In genomic region chr17:47615766-47616424, GRCh38 we compare ENCODE assay signal across 8 cellular contexts. TPM values are rescaled to one million over a fixed set of nuclear protein-coding genes. Genes with fewer than 3 reads are reported as not detected.
A peak's percentile ranks its signal among the peaks of the same experiment; 100 is the strongest.
DNase-seq lines count a peak whose midpoint lies in the region; ATAC-seq and TF ChIP-seq lines count a peak whose summit lies in the region.

No MANE protein-coding gene starts in this region.

- H3K4ac ChIP-seq in IMR-90 (ENCODE audit: low read depth, low read length), result no peak overlapping the region

- CTCF ChIA-PET in IMR-90 (lab: Yijun Ruan, JAX), result interaction anchor here (0.6 to 2.0 kb wide), 6 partner anchors 8 to 394 kb away, joined by 3 to 9 read pairs (median 5); no protein-coding TSS in a partner anchor

- no peak overlapping the region for H3K4me3 Mint-ChIP-seq in natural killer cell

- no peaks in the 10 kb centered on the region for H3K9me3 ChIP-seq in IMR-90 (ENCODE audit: control insufficient read depth, insufficient read depth, low read length)
- no peaks in the 10 kb centered on the region for H3K9me3 ChIP-seq in RWPE2 (ENCODE audit: severe bottlenecking)

- peaks cover 25% of the 10 kb centered on the region for H3K36me3 ChIP-seq in IMR-90 (ENCODE audit: control insufficient read depth, insufficient read depth, low read length)
- H3K36me3 ChIP-seq in RWPE2 (ENCODE audit: low read depth), result peaks cover 87% of the 10 kb centered on the region

- no peaks in the 10 kb centered on the region for H4K20me1 ChIP-seq in IMR-90 (ENCODE audit: insufficient read depth, low read length)

- H3K4me1 Mint-ChIP-seq in natural killer cell, result peaks cover 0 to 4% of the 10 kb centered on the region in 2 donors

- no TSS peak for BruUV-seq in IMR-90 (replicated peaks; lab: Mats Ljungman, UMichigan)

- no peak overlapping the region for H3K4me3 ChIP-seq in IMR-90 (ENCODE audit: insufficient read depth, low read depth, low read length)
- no peak overlapping the region for H3K4me3 ChIP-seq in RWPE2 (ENCODE audit: severe bottlenecking)
- H3K4me3 ChIP-seq in epithelial cell of proximal tubule (ENCODE audit: low read depth, low read length), result no peak overlapping the region

- H3K36me3 Mint-ChIP-seq in natural killer cell, result peaks cover 11% of the 10 kb centered on the region

- H4K8ac ChIP-seq in IMR-90 (ENCODE audit: low read depth in 2 of 2, low read length in 2 of 2), result no peak overlapping the region

- 0 out of 3 replicates have a peak overlapping the region, but pooled peaks have one; percentile 15 for H2BK15ac ChIP-seq in IMR-90 (ENCODE audit: low read depth, low read length)

- H3K9me1 ChIP-seq in IMR-90 (ENCODE audit: insufficient read depth, low read length), result peaks cover 6% of the 10 kb centered on the region; the same call in 1 of the 2 replicates

- H3K27ac ChIP-seq in IMR-90 (ENCODE audit: insufficient read depth, low read length) (no peak overlapping the region; the same call in 1 of the 2 replicates), RWPE2 (ENCODE audit: poor library complexity, severe bottlenecking) (no peak overlapping the region)

- intact Hi-C loops in IMR-90 (cut with micrococcal nuclease) (loop anchor here (2.0 to 10.0 kb wide), 5 partner anchors 81 to 441 kb away; partner anchors contain the start of gene NPEPPS), natural killer cell (cut with micrococcal nuclease) (loop anchor here (1.0 to 10.0 kb wide), 3 partner anchors 254 to 671 kb away; no protein-coding TSS in a partner anchor)

- peak; percentile 58 for ATAC-seq in IMR-90 (ENCODE audit: low read depth)
- ATAC-seq in RWPE2 (ENCODE audit: low read depth), result peak; percentile 48; the same call in 1 of the 3 replicates
- peak in 2 of 3 donors; percentile 59 to 67 for ATAC-seq in natural killer cell
- no peak for ATAC-seq in HG02678 (IDR thresholded peaks at IDR 0.05; ENCODE audit: unreplicated experiment)

- no peak overlapping the region for H3K56ac ChIP-seq in IMR-90 (ENCODE audit: extremely low read depth, insufficient read depth, low read length)

- no CpG with 5 or more reads among the region's 8 CpGs for WGBS in IMR-90 (ENCODE audit: extremely low coverage in 2 of 2, insufficient read length in 1 of 2), 2 experiments

- H3K18ac ChIP-seq in IMR-90 (ENCODE audit: low read depth, low read length), result no peak overlapping the region

- H3K27ac Mint-ChIP-seq in natural killer cell, result no peak overlapping the region

- H3K23ac ChIP-seq in IMR-90 (ENCODE audit: low read depth, low read length), result no peak overlapping the region

- dilution Hi-C loops in IMR-90 (cut with HindIII; ENCODE audit: low sequenced_read_pairs, unreplicated experiment), result no loop called here

- peaks cover 17 to 20% of the 10 kb centered on the region in 2 experiments for H3K79me1 ChIP-seq in IMR-90 (ENCODE audit: low read depth in 1 of 2, low read length in 2 of 2)

- peak; percentile 61 for TF ChIP-seq RAD21 in IMR-90 (IDR thresholded peaks at IDR 0.05; ENCODE audit: low read length)

- TF ChIP-seq CTCF in IMR-90 (conservative IDR thresholded peaks at IDR 0.05; ENCODE audit: low read depth, low read length) (peak; percentile 71), RWPE2 (IDR thresholded peaks at IDR 0.05; ENCODE audit: poor library complexity, severe bottlenecking) (peak; percentile 79), epithelial cell of proximal tubule (conservative IDR thresholded peaks at IDR 0.05; ENCODE audit: low read depth, low read length) (peak; percentile 66), natural killer cell (IDR thresholded peaks at IDR 0.05) (peak; percentile 82)

- POLR2A ChIA-PET in IMR-90 (lab: Charles Lee; ENCODE audit: unreplicated experiment), result no interaction called here

- no peak overlapping the region for H4K5ac ChIP-seq in IMR-90 (ENCODE audit: low read depth, low read length)

- no peaks in the 10 kb centered on the region for H3K27me3 ChIP-seq in IMR-90 (ENCODE audit: control insufficient read depth, insufficient read depth, low read length)
- H3K27me3 ChIP-seq in RWPE2 (ENCODE audit: insufficient read depth, poor library complexity, severe bottlenecking), result no peaks in the 10 kb centered on the region

- H3K9me3 Mint-ChIP-seq in natural killer cell, result no peaks in the 10 kb centered on the region

- DNase-seq in DMS53 treated with DMSO at 0.1 percent for 48 hours (lab: John Stamatoyannopoulos, UW; ENCODE audit: unreplicated experiment), result peak; percentile 65
- DNase-seq in IMR-90, result peak; percentile 62
- DNase-seq in RWPE2 (ENCODE audit: low spot score), result no peak
- no peak for DNase-seq in epithelial cell of proximal tubule (ENCODE audit: low read depth)
- no peak for DNase-seq in natural killer cell
- no peak for DNase-seq in activated gamma-delta T cell (lab: John Stamatoyannopoulos, UW)
- no peak for DNase-seq in activated T-cell treated with anti-CD3 and anti-CD28 coated beads for 4 hours

- H2AK5ac ChIP-seq in IMR-90 (ENCODE audit: low read depth, low read length), result 0 out of 2 replicates have a peak overlapping the region, but pooled peaks have one; percentile 80

- H3K4me1 ChIP-seq in IMR-90 (ENCODE audit: control insufficient read depth, insufficient read depth, low read length) (peaks cover 11% of the 10 kb centered on the region), RWPE2 (ENCODE audit: insufficient read depth, poor library complexity, severe bottlenecking) (peaks cover 12% of the 10 kb centered on the region)

- no peak overlapping the region for H2AFZ ChIP-seq in IMR-90 (replicated peaks; ENCODE audit: low read length, poor library complexity)

- H3K9ac ChIP-seq in IMR-90 (ENCODE audit: low read depth, low read length), result no peak overlapping the region

- H2BK120ac ChIP-seq in IMR-90 (ENCODE audit: low read depth, low read length), result no peak overlapping the region

- H3K4me2 ChIP-seq in IMR-90 (ENCODE audit: low read depth, low read length), result no peak overlapping the region

- TF ChIP-seq POLR2A in IMR-90 (IDR thresholded peaks at IDR 0.05; ENCODE audit: low read depth, low read length), result no peak

- no peaks in the 10 kb centered on the region for H3K27me3 Mint-ChIP-seq in natural killer cell (ENCODE audit: low read depth in 2 of 2)

- H2BK5ac ChIP-seq in IMR-90 (ENCODE audit: low read depth, low read length, poor library complexity, severe bottlenecking), result peak overlapping the region; percentile 60

- H3K14ac ChIP-seq in IMR-90 (replicated peaks; ENCODE audit: low read depth, low read length), result no peak overlapping the region

- no peak overlapping the region for H2AK9ac ChIP-seq in IMR-90 (replicated peaks; ENCODE audit: low read depth, low read length, poor library complexity)

- H2BK20ac ChIP-seq in IMR-90 (ENCODE audit: low read depth, low read length), result no peak overlapping the region

- in situ Hi-C loops in IMR-90 (cut with MboI; ENCODE audit: low sequenced_read_pairs), result loop anchor here (10.0 to 25.0 kb wide), 3 partner anchors 121 to 454 kb away; no protein-coding TSS in a partner anchor

- no peak overlapping the region for H4K91ac ChIP-seq in IMR-90 (ENCODE audit: insufficient read depth, low read depth, low read length)

TF ChIP-seq in IMR-90, 13 proteins besides CTCF, POLR2A, EP300 and RAD21:
- TF ChIP-seq MAZ (IDR thresholded peaks at IDR 0.05; ENCODE audit: borderline replicate concordance, low read depth, low read length), result no peak
- TF ChIP-seq SMC3 (IDR thresholded peaks at IDR 0.05; ENCODE audit: low read depth, low read length), result peak; percentile 60; the same call in 1 of the 2 replicates
TF ChIP-seq in IMR-90: peak in this region for 1.

RNA-seq across cellular contexts. Expression of gene KPNB1, which starts 33.8 kb away (rescaled TPM):
- 659 and 1,082 TPM in 2 replicates for total RNA-seq in IMR-90 (2012; rRNA removed)
- 191 and 206 TPM in 2 replicates for polyA plus RNA-seq in IMR-90 (2012; rRNA removed)
- polyA plus RNA-seq in IMR-90 (2012; cell fraction: cytosol; rRNA removed), result 78.7 and 81.9 TPM in 2 replicates
- 66.4 and 160 TPM in 2 replicates for polyA plus RNA-seq in IMR-90 (2012; cell fraction: nucleus; rRNA removed; ENCODE audit: low replicate concordance)
- total RNA-seq in epithelial cell of proximal tubule, result 392 and 428 TPM in 2 replicates
- total RNA-seq in natural killer cell, result 100 to 1,000 TPM; 236 to 273 (median 259) TPM

Comparison
In these comparisons a context has a peak if more than half of its experiments do, and no peak if none do; other contexts are left out.
1. DNase-seq: peak in DMS53 treated with DMSO at 0.1 percent for 48 hours (single experiment) and IMR-90 (single experiment); none in RWPE2 (single experiment), epithelial cell of proximal tubule (single experiment), natural killer cell (single experiment), activated gamma-delta T cell (single experiment) and activated T-cell treated with anti-CD3 and anti-CD28 coated beads for 4 hours (single experiment).
2. Peak in every context shown above with its lines, with median percentiles within 50 percentile points of each other: CTCF ChIP-seq.